ENCODE assay signal across 2 cellular contexts in the genomic region with DNA sequence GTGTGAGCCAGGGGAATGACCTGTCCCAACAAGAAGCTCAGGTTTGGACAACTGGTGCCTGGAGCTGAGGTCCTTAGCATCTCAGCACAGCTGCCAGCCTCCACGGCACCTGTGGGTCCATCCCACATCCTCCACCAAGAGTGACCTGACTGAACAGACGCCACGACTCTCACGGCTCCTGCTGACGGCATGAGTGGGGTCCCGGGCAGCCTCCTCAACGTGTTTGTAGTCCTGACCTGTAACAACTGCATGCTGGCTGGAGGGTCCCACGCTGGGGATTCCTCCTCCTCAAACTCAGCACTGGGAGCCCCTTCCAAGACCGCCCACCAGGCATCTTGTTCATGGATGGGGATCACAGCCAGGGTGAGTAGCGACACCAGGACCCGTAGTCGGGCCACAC.
TF ChIP-seq lines count a peak whose summit lies in the region.

No MANE protein-coding gene starts in this region.

TF ChIP-seq in liver, 16 proteins besides CTCF, POLR2A, EP300 and RAD21:
- TF ChIP-seq ZBTB33 (IDR thresholded peaks at IDR 0.05) (no peak), TAF1 (conservative IDR thresholded peaks at IDR 0.05) (no peak), FOXA1 (IDR thresholded peaks at IDR 0.05) (no peak)

TF ChIP-seq in HepG2, 621 proteins besides CTCF, POLR2A, EP300 and RAD21:
- TF ChIP-seq ZNF709 (CRISPR knock-in tag; IDR thresholded peaks at IDR 0.05): no peak
